In genomic region chr14:55843718-55844403, GRCh38 we compare ENCODE assay signal across 12 cellular contexts.
DNase-seq lines count a peak whose midpoint lies in the region; ATAC-seq and TF ChIP-seq lines count a peak whose summit lies in the region.
"Had no signal": no experiment of that assay in that cellular context is flagged by ENCODE, and none has a peak within 500 bp of the region (broad histone marks: within the 10 kb centered on the region; RNA-seq: fewer than 3 reads in every experiment).

No MANE protein-coding gene starts in this region.

- H3K9me3 ChIP-seq in mammary epithelial cell (replicated peaks; ENCODE audit: insufficient read depth, low read length) (no peaks in the 10 kb centered on the region), lower lobe of right lung (no peaks in the 10 kb centered on the region)

- peaks cover 3% of the 10 kb centered on the region; the same call in 1 of the 2 replicates for H3K27me3 Mint-ChIP-seq in HFFc6 (ENCODE audit: insufficient read depth)

- H3K27ac ChIP-seq in mammary epithelial cell (ENCODE audit: insufficient read depth, low read depth, low read length): no peak overlapping the region
- H3K27ac ChIP-seq in lower lobe of right lung: no peak overlapping the region

- H3K4me1 ChIP-seq in mammary epithelial cell (ENCODE audit: insufficient read depth, low read length) (no peaks in the 10 kb centered on the region), lower lobe of right lung (peaks cover 11% of the 10 kb centered on the region)

- no peak for ATAC-seq in lower lobe of right lung
- ATAC-seq in activated CD4-positive, CD25-positive, alpha-beta regulatory T cell treated with anti-CD3 and anti-CD28 coated beads, Interleukin-2, amount 50 U/mL, for 24 hours: no peak

- 51% methylated on average over 8 of the region's 8 CpGs for WGBS in mammary epithelial cell (ENCODE audit: low coverage, missing lambda C conversion rate)

- H3K79me2 ChIP-seq in mammary epithelial cell (ENCODE audit: insufficient read depth, low read length): no peaks in the 10 kb centered on the region

- no peak overlapping the region for H3K27ac Mint-ChIP-seq in HFFc6

- BruUV-seq in mammary epithelial cell (replicated peaks; lab: Mats Ljungman, UMichigan): no TSS peak

- H3K9me3 Mint-ChIP-seq in HFFc6: no peaks in the 10 kb centered on the region

- H3K9ac ChIP-seq in mammary epithelial cell (ENCODE audit: insufficient read depth, low read length): no peak overlapping the region

- intact Hi-C loops in mammary epithelial cell (cut with micrococcal nuclease) (loop anchor here (10.0 kb wide), 1 partner anchor 581 kb away; no protein-coding TSS in a partner anchor), lower lobe of right lung (cut with DNase I) (no loop called here)

- no peak for DNase-seq in AG09319 (ENCODE audit: extremely low read depth, low read depth)
- no peak for DNase-seq in HFFc6
- no peak for DNase-seq in mammary epithelial cell
- DNase-seq in lower lobe of right lung: no peak
- DNase-seq in COLO829 (ENCODE audit: low spot score): no peak
- no peak for DNase-seq in anterior cingulate cortex (lab: John Stamatoyannopoulos, UW)
- no peak for DNase-seq in glomerular visceral epithelial cell (ENCODE audit: extremely low spot score)
- DNase-seq: erythroblast; NCI-H1930; stimulated activated CD4-positive, alpha-beta T cell treated with anti-CD3 and anti-CD28 coated beads, Interleukin-1b, Interleukin-23, amount 100 ng/mL, for 48 hours; stimulated activated naive CD4-positive, alpha-beta T cell had no signal

- H4K20me1 ChIP-seq in mammary epithelial cell (ENCODE audit: insufficient read depth, low read length): no peaks in the 10 kb centered on the region

- H3K36me3 ChIP-seq in mammary epithelial cell (ENCODE audit: insufficient read depth, low read length): no peaks in the 10 kb centered on the region
- no peaks in the 10 kb centered on the region for H3K36me3 ChIP-seq in lower lobe of right lung

- CTCF ChIA-PET in mammary epithelial cell (lab: Charles Lee; ENCODE audit: low non-redundant PET): no interaction called here

- no peak overlapping the region for H3K4me2 ChIP-seq in mammary epithelial cell (ENCODE audit: insufficient read depth, low read depth, low read length)

- no peak overlapping the region for H3K4me3 Mint-ChIP-seq in HFFc6

- in situ Hi-C loops in mammary epithelial cell (cut with MboI; ENCODE audit: low sequenced_read_pairs in 2 of 2): no loop called here

- no peak overlapping the region for H2AFZ ChIP-seq in mammary epithelial cell (ENCODE audit: low read depth, low read length)

- H3K4me1 Mint-ChIP-seq in HFFc6 (ENCODE audit: low read depth): peaks cover 24% of the 10 kb centered on the region

- no peak overlapping the region for H3K4me3 ChIP-seq in mammary epithelial cell (replicated peaks in 1 of 3; ENCODE audit: insufficient read depth in 1 of 3, low read depth in 2 of 3, low read length in 3 of 3)
- H3K4me3 ChIP-seq in lower lobe of right lung: no peak overlapping the region

- H3K27me3 ChIP-seq in mammary epithelial cell (ENCODE audit: insufficient read depth, low read length) (no peaks in the 10 kb centered on the region), lower lobe of right lung (ENCODE audit: low read depth) (no peaks in the 10 kb centered on the region)

- no peaks in the 10 kb centered on the region for H3K36me3 Mint-ChIP-seq in HFFc6 (ENCODE audit: low read depth)

- TF ChIP-seq CTCF in AG09319 (IDR thresholded peaks at IDR 0.05; ENCODE audit: low read depth, low read length) (peak; percentile 22), HFFc6 (IDR thresholded peaks at IDR 0.05) (peak; percentile 75), mammary epithelial cell (conservative IDR thresholded peaks at IDR 0.05 in 1 of 2, IDR thresholded peaks at IDR 0.05 in 1 of 2; ENCODE audit: extremely low read depth in 1 of 2, insufficient read depth in 1 of 2, low read depth in 1 of 2, low read length in 2 of 2) (peak; percentile 15 to 37), lower lobe of right lung (IDR thresholded peaks at IDR 0.05) (peak; percentile 14)

- dilution Hi-C loops in mammary epithelial cell (cut with HindIII; ENCODE audit: low sequenced_read_pairs): no loop called here

Comparison
In these comparisons a context has a peak if more than half of its experiments do, and no peak if none do; other contexts are left out.
1. CTCF ChIP-seq: peak in every context shown above with its lines; median percentile 75 in HFFc6; 26 in mammary epithelial cell; 22 in AG09319; 14 in lower lobe of right lung.